Comparison of ENCODE assay signal across 30 cellular contexts in genomic region chr6:157155838-157156237, GRCh38.
"Had no signal": no experiment of that assay in that cellular context is flagged by ENCODE, and none has a peak within 500 bp of the region (broad histone marks: within the 10 kb centered on the region; RNA-seq: fewer than 3 reads in every experiment).

No MANE protein-coding gene starts in this region.

- H3K27ac Mint-ChIP-seq: natural killer cell; neural progenitor cell; stimulated activated memory B cell treated with anti-CD40 and anti-IgM and Interleukin-4, amounts not matched to agents 10 μg/mL and 1 μg/mL and 100 μg/mL, for 72 hours had no signal

- H2AFZ ChIP-seq: neural progenitor cell, parathyroid adenoma had no signal

- H3K79me2 ChIP-seq: parathyroid adenoma had no signal

- H3K4me3 Mint-ChIP-seq: natural killer cell; neural progenitor cell; stimulated activated memory B cell treated with anti-CD40 and anti-IgM and Interleukin-4, amounts not matched to agents 10 μg/mL and 1 μg/mL and 100 μg/mL, for 72 hours had no signal

- H3K27me3 Mint-ChIP-seq: stimulated activated memory B cell treated with anti-CD40 and anti-IgM and Interleukin-4, amounts not matched to agents 10 μg/mL and 1 μg/mL and 100 μg/mL, for 72 hours had no signal

- H3K27ac ChIP-seq: body of pancreas, coronary artery, foreskin keratinocyte, heart right ventricle, left ventricle myocardium inferior, neural progenitor cell, parathyroid adenoma, psoas muscle, stomach, tibial artery, upper lobe of right lung had no signal

- H3K27me3 ChIP-seq: body of pancreas, cardiac muscle cell, foreskin keratinocyte, heart right ventricle, neural progenitor cell, stomach, tibial artery, upper lobe of right lung had no signal

- H3K4me1 ChIP-seq: body of pancreas, foreskin keratinocyte, tibial artery had no signal

- H3K9ac ChIP-seq: neural progenitor cell, parathyroid adenoma had no signal

- H3K36me3 Mint-ChIP-seq: natural killer cell had no signal

- FAIRE-seq: endothelial cell of umbilical vein, islet of Langerhans had no signal

- H3K4me3 ChIP-seq: body of pancreas, cardiac muscle cell, coronary artery, heart right ventricle, left ventricle myocardium inferior, lung, neural progenitor cell, psoas muscle, smooth muscle cell, stomach, tibial artery, upper lobe of right lung had no signal

- H3K4me2 ChIP-seq: neural progenitor cell, smooth muscle cell had no signal

- H3K9me3 ChIP-seq: body of pancreas, heart right ventricle, left ventricle myocardium inferior, psoas muscle, stomach, tibial artery, upper lobe of right lung had no signal

- ATAC-seq: activated naive CD4-positive, alpha-beta T cell treated with anti-CD3 and anti-CD28 coated beads, Interleukin-2, amount 50 U/mL, for 72 hours; body of pancreas; foreskin keratinocyte; natural killer cell; stimulated activated memory B cell treated with anti-CD40 and anti-IgM and Interleukin-4, amounts not matched to agents 10 μg/mL and 1 μg/mL and 100 μg/mL, for 72 hours had no signal

- H3K4me1 Mint-ChIP-seq: stimulated activated memory B cell treated with anti-CD40 and anti-IgM and Interleukin-4, amounts not matched to agents 10 μg/mL and 1 μg/mL and 100 μg/mL, for 72 hours had no signal

- DNase-seq: activated CD4-positive, alpha-beta T cell treated with anti-CD3 and anti-CD28 coated beads for 4 hours; activated CD4-positive, alpha-beta T cell treated with anti-CD3 and anti-CD28 coated beads, Interleukin-2, amount 50 U/mL, for 48 hours; activated CD8-positive, alpha-beta memory T cell treated with anti-CD3 and anti-CD28 coated beads for 24 hours; activated gamma-delta T cell treated with Interleukin-2 at 50 U/mL for 16 hours; aorta; body of pancreas; cerebellar nuclear complex; foreskin keratinocyte; heart right ventricle; left ventricle myocardium inferior; mesendoderm; natural killer cell; occipital lobe; psoas muscle; stimulated activated CD4-positive, alpha-beta T cell treated with anti-CD3 and anti-CD28 coated beads, Interleukin-1b, Interleukin-23, amount 100 ng/mL, for 48 hours; stimulated activated CD4-positive, alpha-beta T cell treated with anti-CD3 and anti-CD28 coated beads, Interleukin-4, amount 100 ng/mL, for 4 hours; stimulated activated CD8-positive, alpha-beta memory T cell treated with anti-CD3 and anti-CD28 coated beads, Interleukin-4, amount 100 ng/mL, for 48 hours; stomach; tibial artery; upper lobe of right lung had no signal

- H3K36me3 ChIP-seq: cardiac muscle cell, neural progenitor cell had no signal

- H3K9me3 Mint-ChIP-seq: activated naive CD4-positive, alpha-beta T cell treated with anti-CD3 and anti-CD28 coated beads, Interleukin-2, amount 50 U/mL, for 72 hours; natural killer cell; neural progenitor cell; stimulated activated memory B cell treated with anti-CD40 and anti-IgM and Interleukin-4, amounts not matched to agents 10 μg/mL and 1 μg/mL and 100 μg/mL, for 72 hours had no signal
